Comparison of ENCODE assay signal across 26 cellular contexts in genomic region chr22:39656495-39657490, GRCh38.
DNase-seq lines count a peak whose midpoint lies in the region; ATAC-seq and TF ChIP-seq lines count a peak whose summit lies in the region.
"Had no signal": no experiment of that assay in that cellular context is flagged by ENCODE, and none has a peak within 500 bp of the region (broad histone marks: within the 10 kb centered on the region; RNA-seq: fewer than 3 reads in every experiment).

No MANE protein-coding gene starts in this region.

- no peak overlapping the region for H3K4me3 Mint-ChIP-seq in T-helper 17 cell
- H3K4me3 Mint-ChIP-seq in naive thymus-derived CD8-positive, alpha-beta T cell = peak overlapping the region in 2 of 10 donors; percentile 26 to 48
- H3K4me3 Mint-ChIP-seq: activated CD8-positive, alpha-beta T cell treated with anti-CD3 and anti-CD28 coated beads, Interleukin-2, amount 10 ng/mL, durations not matched to agents 7 days and 5 days; central memory CD8-positive, alpha-beta T cell; dendritic cell treated with granulocyte-macrophage colony-stimulating factor and Interleukin-4, amounts not matched to agents 40 ng/mL and 50 ng/mL, for 4 days; stimulated activated naive B cell treated with anti-CD40 and anti-IgM and Interleukin-4, amounts not matched to agents 10 μg/mL and 1 μg/mL and 100 μg/mL, for 72 hours had no signal

- no peaks in the 10 kb centered on the region for H3K27me3 Mint-ChIP-seq in T-helper 17 cell
- H3K27me3 Mint-ChIP-seq in naive thymus-derived CD8-positive, alpha-beta T cell = peaks cover 0 to 10% (median 0%) of the 10 kb centered on the region in 5 donors

- POLR2A ChIA-PET in naive thymus-derived CD8-positive, alpha-beta T cell (lab: Charles Lee) = interaction anchor here (0.5 to 0.9 kb wide), 2 partner anchors 49 to 51 kb away, joined by 3 to 4 read pairs; no protein-coding TSS in a partner anchor

- no peaks in the 10 kb centered on the region for H3K27me3 ChIP-seq in testis
- H3K27me3 ChIP-seq: SJCRH30 had no signal

- H3K36me3 Mint-ChIP-seq in T-helper 17 cell (ENCODE audit: low read depth) = peaks cover 3% of the 10 kb centered on the region
- no peaks in the 10 kb centered on the region for H3K36me3 Mint-ChIP-seq in naive thymus-derived CD8-positive, alpha-beta T cell
- H3K36me3 Mint-ChIP-seq: stimulated activated naive B cell treated with anti-CD40 and anti-IgM and Interleukin-4, amounts not matched to agents 10 μg/mL and 1 μg/mL and 100 μg/mL, for 72 hours had no signal

- peak overlapping the region; percentile 74 for H3K27ac Mint-ChIP-seq in T-helper 17 cell
- peak overlapping the region in 7 of 10 donors; percentile 41 to 88 (median 74) for H3K27ac Mint-ChIP-seq in naive thymus-derived CD8-positive, alpha-beta T cell
- H3K27ac Mint-ChIP-seq: activated CD8-positive, alpha-beta T cell treated with anti-CD3 and anti-CD28 coated beads, Interleukin-2, amount 10 ng/mL, durations not matched to agents 7 days and 5 days; dendritic cell treated with granulocyte-macrophage colony-stimulating factor and Interleukin-4, amounts not matched to agents 40 ng/mL and 50 ng/mL, for 4 days; stimulated activated naive B cell treated with anti-CD40 and anti-IgM and Interleukin-4, amounts not matched to agents 10 μg/mL and 1 μg/mL and 100 μg/mL, for 72 hours had no signal

- WGBS in testis, 2 donors = 54 to 57% methylated on average over 12 to 17 of the region's 17 CpGs

- peak; percentile 6 for DNase-seq in NCI-H1092 (lab: John Stamatoyannopoulos, UW)
- DNase-seq in NCI-H1092 treated with DMSO at 0.1 percent for 48 hours (lab: John Stamatoyannopoulos, UW) = no peak
- DNase-seq in DMS153 (lab: John Stamatoyannopoulos, UW) = peak; percentile 21
- DNase-seq in T-helper 17 cell = no peak
- DNase-seq in naive thymus-derived CD8-positive, alpha-beta T cell = no peak
- DNase-seq in testis = no peak
- DNase-seq in NCI-H69 (lab: John Stamatoyannopoulos, UW) = no peak
- DNase-seq in H4 (ENCODE audit: low spot score) = no peak
- DNase-seq: activated CD8-positive, alpha-beta T cell treated with anti-CD3 and anti-CD28 coated beads, Interleukin-2, amount 10 ng/mL, durations not matched to agents 7 days and 5 days; gastrocnemius medialis; GF-D8; hippocampal formation; mesenchymal stem cell; NCI-H526 treated with DMSO at 0.1 percent for 48 hours; right lobe of liver; SJCRH30; stimulated activated CD4-positive, alpha-beta T cell treated with anti-CD3 and anti-CD28 coated beads, Interleukin-12 subunit alpha, Interleukin-12 subunit beta, amount 100 ng/mL, for 4 hours; stimulated activated CD4-positive, alpha-beta T cell treated with anti-CD3 and anti-CD28 coated beads, Interleukin-4, amount 100 ng/mL, for 1 hour; stimulated activated naive B cell treated with anti-CD40 and anti-IgM and Interleukin-4, amounts not matched to agents 10 μg/mL and 1 μg/mL and 100 μg/mL, for 72 hours had no signal

- TF ChIP-seq CTCF in testis (IDR thresholded peaks at IDR 0.05) = no peak

- no peak for TF ChIP-seq POLR2A in testis (IDR thresholded peaks at IDR 0.05)

- H3K4me1 ChIP-seq in testis = no peaks in the 10 kb centered on the region
- H3K4me1 ChIP-seq: gastrocnemius medialis, HAP-1, right lobe of liver, SJCRH30 had no signal

- no peak overlapping the region for H3K4me3 ChIP-seq in testis
- H3K4me3 ChIP-seq: gastrocnemius medialis, HAP-1, right lobe of liver, SJCRH30 had no signal

- no peaks in the 10 kb centered on the region for H3K36me3 ChIP-seq in testis (ENCODE audit: low read depth, missing control alignments)
- H3K36me3 ChIP-seq: gastrocnemius medialis, HAP-1, neutrophil, right lobe of liver, SJCRH30 had no signal

- intact Hi-C loops in testis (cut with DNase I; ENCODE audit: low total_unique reads) = no loop called here

- no peak overlapping the region for H3K27ac ChIP-seq in testis
- H3K27ac ChIP-seq: 22Rv1, gastrocnemius medialis, neutrophil, right lobe of liver, SJCRH30 had no signal

- peaks cover 42% of the 10 kb centered on the region for H3K4me1 Mint-ChIP-seq in T-helper 17 cell
- peaks cover 23 to 61% (median 50%) of the 10 kb centered on the region in 4 donors for H3K4me1 Mint-ChIP-seq in naive thymus-derived CD8-positive, alpha-beta T cell
- H3K4me1 Mint-ChIP-seq: stimulated activated naive B cell treated with anti-CD40 and anti-IgM and Interleukin-4, amounts not matched to agents 10 μg/mL and 1 μg/mL and 100 μg/mL, for 72 hours had no signal

- no peaks in the 10 kb centered on the region for H3K9me3 ChIP-seq in T-helper 17 cell (ENCODE audit: control insufficient read depth, low read length, poor library complexity, severe bottlenecking)
- no peaks in the 10 kb centered on the region for H3K9me3 ChIP-seq in testis
- H3K9me3 ChIP-seq: gastrocnemius medialis, HAP-1, neutrophil, right lobe of liver, SJCRH30 had no signal

- no peaks in the 10 kb centered on the region for H3K9me3 Mint-ChIP-seq in naive thymus-derived CD8-positive, alpha-beta T cell
- H3K9me3 Mint-ChIP-seq: central memory CD8-positive, alpha-beta T cell; dendritic cell treated with granulocyte-macrophage colony-stimulating factor and Interleukin-4, amounts not matched to agents 40 ng/mL and 50 ng/mL, for 4 days; stimulated activated naive B cell treated with anti-CD40 and anti-IgM and Interleukin-4, amounts not matched to agents 10 μg/mL and 1 μg/mL and 100 μg/mL, for 72 hours had no signal

- ATAC-seq in T-helper 17 cell = no peak
- ATAC-seq in naive thymus-derived CD8-positive, alpha-beta T cell = no peak
- ATAC-seq: activated CD4-positive, CD25-positive, alpha-beta regulatory T cell treated with anti-CD3 and anti-CD28 coated beads, Interleukin-2, amount 50 U/mL, for 24 hours; activated CD8-positive, alpha-beta T cell treated with anti-CD3 and anti-CD28 coated beads, Interleukin-2, amount 10 ng/mL, durations not matched to agents 7 days and 5 days; gastrocnemius medialis; left lobe of liver; right lobe of liver; stimulated activated naive B cell treated with anti-CD40 and anti-IgM and Interleukin-4, amounts not matched to agents 10 μg/mL and 1 μg/mL and 100 μg/mL, for 72 hours had no signal

Comparison
In these comparisons a context has a peak if more than half of its experiments do, and no peak if none do; other contexts are left out.
1. DNase-seq: peak in NCI-H1092 (single experiment) and DMS153 (single experiment); none in NCI-H1092 treated with DMSO at 0.1 percent for 48 hours (single experiment), T-helper 17 cell (0 of 3), naive thymus-derived CD8-positive, alpha-beta T cell (0 of 10), testis (single experiment), NCI-H69 (single experiment) and H4 (single experiment).